In genomic region chr15:58473720-58474119, GRCh38 we compare ENCODE assay signal across 1 cellular context.
TF ChIP-seq lines count a peak whose summit lies in the region.

No MANE protein-coding gene starts in this region.

TF ChIP-seq in K562, 482 proteins besides CTCF, POLR2A, EP300 and RAD21 (continued from another document):
- TF ChIP-seq THAP7 (CRISPR knock-in tag; IDR thresholded peaks at IDR 0.05) (no peak), CEBPZ (IDR thresholded peaks at IDR 0.05; ENCODE audit: borderline replicate concordance, low read depth, low read length) (no peak), RB1 (IDR thresholded peaks at IDR 0.05; ENCODE audit: low read depth) (no peak), JUN (IDR thresholded peaks at IDR 0.05; ENCODE audit: borderline replicate concordance, low read depth, low read length) (no peak), JUN (CRISPR knock-in tag; IDR thresholded peaks at IDR 0.05; ENCODE audit: borderline replicate concordance) (no peak), HMG20B (CRISPR knock-in tag; IDR thresholded peaks at IDR 0.05) (no peak), TCFL5 (CRISPR knock-in tag; conservative IDR thresholded peaks at IDR 0.05) (no peak), RFX1 (IDR thresholded peaks at IDR 0.05) (no peak)
